ENCODE assay signal across 9 cellular contexts in genomic region chr11:47714554-47715081, GRCh38. TPM values are rescaled to one million over a fixed set of nuclear protein-coding genes. Genes with fewer than 3 reads are reported as not detected.
DNase-seq lines count a peak whose midpoint lies in the region; FAIRE-seq and TF ChIP-seq lines count a peak whose summit lies in the region.
"Had no signal": no experiment of that assay in that cellular context is flagged by ENCODE, and none has a peak within 500 bp of the region (broad histone marks: within the 10 kb centered on the region; RNA-seq: fewer than 3 reads in every experiment).

No MANE protein-coding gene starts in this region.

- DNase-seq in SHP77 (lab: John Stamatoyannopoulos, UW), result peak; percentile 26 to 39
- no peak for DNase-seq in SHP77 treated with DMSO at 0.1 percent for 48 hours (lab: John Stamatoyannopoulos, UW)
- no peak for DNase-seq in MM.1S
- DNase-seq in activated T-helper 1 cell treated with anti-CD3 and anti-CD28 coated beads, Interleukin-12 subunit alpha, Interleukin-12 subunit beta, Interleukin-2, Interleukin-4 antibody, amounts not matched to agents 30 ng/mL and 10 ng/mL and 1 ng/mL, durations not matched to agents 14 hours and 24 hours and 36 hours (ENCODE audit: low spot score), result no peak
- no peak for DNase-seq in glutamatergic neuron
- DNase-seq in iPS-NIHi11 (ENCODE audit: low spot score), result no peak
- DNase-seq in HTR-8/SVneo (ENCODE audit: insufficient read length, low spot score), result no peak

- H3K36me3 Mint-ChIP-seq in activated T-helper 1 cell treated with anti-CD3 and anti-CD28 coated beads, Interleukin-12 subunit alpha, Interleukin-12 subunit beta, Interleukin-2, Interleukin-4 antibody, amounts not matched to agents 30 ng/mL and 10 ng/mL and 1 ng/mL, durations not matched to agents 14 hours and 24 hours and 36 hours (ENCODE audit: low read depth), result peaks cover 20% of the 10 kb centered on the region
- no peaks in the 10 kb centered on the region for H3K36me3 Mint-ChIP-seq in glutamatergic neuron (ENCODE audit: unreplicated experiment)

- no peaks in the 10 kb centered on the region for H3K27me3 ChIP-seq in MM.1S (replicated peaks; ENCODE audit: insufficient read depth, low read length)
- H3K27me3 ChIP-seq in rectal smooth muscle tissue (ENCODE audit: control insufficient read depth, insufficient read depth, low read length), result no peaks in the 10 kb centered on the region

- peak overlapping the region; percentile 93 for H3K4me3 Mint-ChIP-seq in activated T-helper 1 cell treated with anti-CD3 and anti-CD28 coated beads, Interleukin-12 subunit alpha, Interleukin-12 subunit beta, Interleukin-2, Interleukin-4 antibody, amounts not matched to agents 30 ng/mL and 10 ng/mL and 1 ng/mL, durations not matched to agents 14 hours and 24 hours and 36 hours
- H3K4me3 Mint-ChIP-seq in glutamatergic neuron (ENCODE audit: unreplicated experiment), result peak overlapping the region; percentile 94

- TF ChIP-seq CTCF in MM.1S (IDR thresholded peaks at IDR 0.05; ENCODE audit: low read length), result no peak
- TF ChIP-seq CTCF in glutamatergic neuron (IDR thresholded peaks at IDR 0.05; ENCODE audit: partially characterized antibody, unreplicated experiment), result no peak

- H3K9me3 Mint-ChIP-seq in activated T-helper 1 cell treated with anti-CD3 and anti-CD28 coated beads, Interleukin-12 subunit alpha, Interleukin-12 subunit beta, Interleukin-2, Interleukin-4 antibody, amounts not matched to agents 30 ng/mL and 10 ng/mL and 1 ng/mL, durations not matched to agents 14 hours and 24 hours and 36 hours, result no peaks in the 10 kb centered on the region
- H3K9me3 Mint-ChIP-seq in glutamatergic neuron (ENCODE audit: unreplicated experiment), result no peaks in the 10 kb centered on the region

- no peak for FAIRE-seq in HTR-8/SVneo (lab: Jason Lieb, UNC)
- FAIRE-seq: colon had no signal

- no peaks in the 10 kb centered on the region for H3K79me2 ChIP-seq in MM.1S (ENCODE audit: low read length)

- H3K27ac ChIP-seq in MM.1S (ENCODE audit: low read length) (peak overlapping the region; percentile 38; the same call in 1 of the 2 replicates), rectal smooth muscle tissue (ENCODE audit: low read depth, low read length) (peak overlapping the region; percentile 24)

- peaks cover 26% of the 10 kb centered on the region for H3F3A ChIP-seq in MM.1S (ENCODE audit: insufficient read depth, low read length)

- H3K27me3 Mint-ChIP-seq in activated T-helper 1 cell treated with anti-CD3 and anti-CD28 coated beads, Interleukin-12 subunit alpha, Interleukin-12 subunit beta, Interleukin-2, Interleukin-4 antibody, amounts not matched to agents 30 ng/mL and 10 ng/mL and 1 ng/mL, durations not matched to agents 14 hours and 24 hours and 36 hours (ENCODE audit: insufficient read depth), result no peaks in the 10 kb centered on the region
- peaks cover 2% of the 10 kb centered on the region for H3K27me3 Mint-ChIP-seq in glutamatergic neuron (ENCODE audit: unreplicated experiment)

- H3K36me3 ChIP-seq in MM.1S (replicated peaks; ENCODE audit: insufficient read depth, low read length) (peaks cover 12% of the 10 kb centered on the region), rectal smooth muscle tissue (ENCODE audit: control insufficient read depth, insufficient read depth, low read length) (peaks cover 16% of the 10 kb centered on the region)

- H3K9ac ChIP-seq in MM.1S (ENCODE audit: low read length) (peak overlapping the region; percentile 63; the same call in 1 of the 2 replicates), rectal smooth muscle tissue (ENCODE audit: low read length) (peak overlapping the region; percentile 60)

- H3K9me3 ChIP-seq in MM.1S (replicated peaks; ENCODE audit: insufficient read depth, low read length), result no peaks in the 10 kb centered on the region

- H3K4me1 ChIP-seq in MM.1S (ENCODE audit: low read length) (no peaks in the 10 kb centered on the region), rectal smooth muscle tissue (ENCODE audit: control insufficient read depth, insufficient read depth, low read length) (no peaks in the 10 kb centered on the region)

- H3K9me2 ChIP-seq in MM.1S (replicated peaks; ENCODE audit: insufficient read depth, low read length), result no peaks in the 10 kb centered on the region

- peak overlapping the region; percentile 96 for H3K27ac Mint-ChIP-seq in activated T-helper 1 cell treated with anti-CD3 and anti-CD28 coated beads, Interleukin-12 subunit alpha, Interleukin-12 subunit beta, Interleukin-2, Interleukin-4 antibody, amounts not matched to agents 30 ng/mL and 10 ng/mL and 1 ng/mL, durations not matched to agents 14 hours and 24 hours and 36 hours
- peak overlapping the region; percentile 78 for H3K27ac Mint-ChIP-seq in glutamatergic neuron (ENCODE audit: unreplicated experiment)

- H2AFZ ChIP-seq in MM.1S (ENCODE audit: low read length), result peak overlapping the region; percentile 86

- peak overlapping the region; percentile 76 for H3K4me3 ChIP-seq in MM.1S (ENCODE audit: low read length)
- peak overlapping the region; percentile 80 for H3K4me3 ChIP-seq in rectal smooth muscle tissue (ENCODE audit: low read length)

- peak overlapping the region; percentile 92 for H3K4me2 ChIP-seq in MM.1S (ENCODE audit: low read depth, low read length)

- peaks cover 31% of the 10 kb centered on the region for H3K4me1 Mint-ChIP-seq in activated T-helper 1 cell treated with anti-CD3 and anti-CD28 coated beads, Interleukin-12 subunit alpha, Interleukin-12 subunit beta, Interleukin-2, Interleukin-4 antibody, amounts not matched to agents 30 ng/mL and 10 ng/mL and 1 ng/mL, durations not matched to agents 14 hours and 24 hours and 36 hours (ENCODE audit: low read depth)
- peaks cover 2% of the 10 kb centered on the region for H3K4me1 Mint-ChIP-seq in glutamatergic neuron (ENCODE audit: low read depth, unreplicated experiment)

- H4K20me1 ChIP-seq in MM.1S (ENCODE audit: insufficient read depth, low read length), result no peaks in the 10 kb centered on the region

- intact Hi-C loops in activated T-helper 1 cell treated with anti-CD3 and anti-CD28 coated beads, Interleukin-12 subunit alpha, Interleukin-12 subunit beta, Interleukin-2, Interleukin-4 antibody, amounts not matched to agents 30 ng/mL and 10 ng/mL and 1 ng/mL, durations not matched to agents 14 hours and 24 hours and 36 hours (cut with micrococcal nuclease), result loop anchor here (1.0 to 2.0 kb wide), 6 partner anchors 51 to 288 kb away; partner anchors contain the start of genes FNBP4, KBTBD4, MTCH2 and NDUFS3

RNA-seq across cellular contexts. Expression of gene AGBL2, which starts 0.6 kb away (rescaled TPM):
- 3.2 and 5.5 TPM in 2 replicates for total RNA-seq in activated T-helper 1 cell treated with anti-CD3 and anti-CD28 coated beads, Interleukin-12 subunit alpha, Interleukin-12 subunit beta, Interleukin-2, Interleukin-4 antibody, amounts not matched to agents 30 ng/mL and 10 ng/mL and 1 ng/mL, durations not matched to agents 14 hours and 24 hours and 36 hours
- total RNA-seq in glutamatergic neuron (ENCODE audit: unreplicated experiment), result 1.7 TPM

RNA-seq across cellular contexts. Expression of gene FNBP4, which starts 52.5 kb away (rescaled TPM):
- total RNA-seq in activated T-helper 1 cell treated with anti-CD3 and anti-CD28 coated beads, Interleukin-12 subunit alpha, Interleukin-12 subunit beta, Interleukin-2, Interleukin-4 antibody, amounts not matched to agents 30 ng/mL and 10 ng/mL and 1 ng/mL, durations not matched to agents 14 hours and 24 hours and 36 hours, result 147 and 149 TPM in 2 replicates
- 101 TPM for total RNA-seq in glutamatergic neuron (ENCODE audit: unreplicated experiment)

Comparison
In these comparisons a context has a peak if more than half of its experiments do, and no peak if none do; other contexts are left out.
1. DNase-seq: peak in SHP77 (2 of 2); none in SHP77 treated with DMSO at 0.1 percent for 48 hours (single experiment), MM.1S (single experiment), activated T-helper 1 cell treated with anti-CD3 and anti-CD28 coated beads, Interleukin-12 subunit alpha, Interleukin-12 subunit beta, Interleukin-2, Interleukin-4 antibody, amounts not matched to agents 30 ng/mL and 10 ng/mL and 1 ng/mL, durations not matched to agents 14 hours and 24 hours and 36 hours (single experiment), glutamatergic neuron (single experiment), iPS-NIHi11 (single experiment) and HTR-8/SVneo (single experiment).